21 cellular contexts compared by ENCODE assay signal in the genomic region with DNA sequence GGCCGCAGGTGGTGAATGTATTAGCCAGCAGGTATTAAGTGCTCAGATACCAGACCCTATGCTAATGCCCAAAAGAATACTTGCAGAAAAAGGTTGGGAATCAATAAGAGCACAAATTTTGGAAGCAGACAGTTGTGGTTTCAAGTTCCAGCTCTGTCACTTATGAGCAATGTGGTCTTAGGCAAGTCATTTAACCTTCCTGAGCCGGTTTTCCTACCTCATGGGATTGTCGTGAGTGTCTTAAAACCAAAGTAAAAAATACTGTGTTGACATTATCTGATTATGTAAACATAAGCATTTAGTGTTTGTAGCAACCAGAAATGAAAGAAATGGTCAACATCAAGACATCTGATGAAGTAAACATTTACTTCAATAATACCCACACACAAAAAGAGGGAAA.
A peak's percentile ranks its signal among the peaks of the same experiment; 100 is the strongest.
DNase-seq lines count a peak whose midpoint lies in the region; ATAC-seq and TF ChIP-seq lines count a peak whose summit lies in the region.
"Had no signal": no experiment of that assay in that cellular context is flagged by ENCODE, and none has a peak within 500 bp of the region (broad histone marks: within the 10 kb centered on the region; RNA-seq: fewer than 3 reads in every experiment).

No MANE protein-coding gene starts in this region.

- CTCF ChIA-PET in PC-3 (lab: Charles Lee), result no interaction called here
- CTCF ChIA-PET in OCI-LY7 (lab: Charles Lee; ENCODE audit: unreplicated experiment), result no interaction called here

- H3K27me3 ChIP-seq in PC-3 (ENCODE audit: low read length) (peaks cover 36% of the 10 kb centered on the region; the same call in 1 of the 2 replicates), ovary (no peaks in the 10 kb centered on the region)

- H3K4me3 ChIP-seq in PC-3 (ENCODE audit: low read length) (no peak overlapping the region), epithelial cell of esophagus (ENCODE audit: low read length) (no peak overlapping the region), ovary (no peak overlapping the region), OCI-LY7 (ENCODE audit: low read depth, low read length, poor library complexity, severe bottlenecking) (no peak overlapping the region)
- H3K4me3 ChIP-seq: A549, GM12878, GM23338 had no signal

- H3K4me1 ChIP-seq in PC-3 (ENCODE audit: insufficient read depth, low read length) (no peaks in the 10 kb centered on the region), ovary (ENCODE audit: insufficient read depth) (no peaks in the 10 kb centered on the region), OCI-LY7 (ENCODE audit: insufficient read depth, low read length, poor library complexity, severe bottlenecking) (no peaks in the 10 kb centered on the region)
- H3K4me1 ChIP-seq: A549 had no signal

- ATAC-seq in PC-3, result no peak
- ATAC-seq in HG02970 (IDR thresholded peaks at IDR 0.05; ENCODE audit: low FRiP score, unreplicated experiment), result no peak
- ATAC-seq: A549, GM12878, GM23338, HCT116 had no signal

- H2AFZ ChIP-seq in PC-3 (ENCODE audit: low read length) (no peak overlapping the region), OCI-LY7 (ENCODE audit: low read length) (no peak overlapping the region)
- H2AFZ ChIP-seq: GM23338 had no signal

- no peaks in the 10 kb centered on the region for H3K9me3 ChIP-seq in PC-3 (ENCODE audit: low read length)
- H3K9me3 ChIP-seq in ovary, result no peaks in the 10 kb centered on the region
- H3K9me3 ChIP-seq in OCI-LY7 (ENCODE audit: low read length), result no peaks in the 10 kb centered on the region
- H3K9me3 ChIP-seq: A549 had no signal

- no TSS peak for BruUV-seq in PC-3 (replicated peaks; lab: Mats Ljungman, UMichigan)
- BruUV-seq in OCI-LY7 (replicated peaks; lab: Mats Ljungman, UMichigan), result no TSS peak

- 68 to 87% (median 73%) methylated on average over 3 of the region's 3 CpGs for WGBS in ovary, 3 donors

- no peaks in the 10 kb centered on the region for H3F3A ChIP-seq in PC-3 (ENCODE audit: low read length, unreplicated experiment)

- H3K4me2 ChIP-seq in PC-3 (ENCODE audit: low read length) (no peak overlapping the region), OCI-LY7 (ENCODE audit: low read length) (no peak overlapping the region)
- H3K4me2 ChIP-seq: A549, GM23338 had no signal

- H3K79me2 ChIP-seq in PC-3 (ENCODE audit: low read length) (no peaks in the 10 kb centered on the region), OCI-LY7 (ENCODE audit: insufficient read depth, low read depth, low read length) (no peaks in the 10 kb centered on the region)

- DNase-seq in NCI-H748 (lab: John Stamatoyannopoulos, UW; ENCODE audit: unreplicated experiment) (peak; percentile 4), NCI-H748 treated with DMSO at 0.1 percent for 48 hours (lab: John Stamatoyannopoulos, UW) (no peak), PC-3 (peak; percentile 38), epithelial cell of esophagus (ENCODE audit: low read depth) (peak; percentile 22), ovary (no peak), OCI-LY7 (ENCODE audit: low spot score) (no peak)
- DNase-seq: ACHN; C1 segment of cervical spinal cord; Calu3; CD4-positive, alpha-beta memory T cell; COR-L47; DMS79; EL; GDM1; H9 had no signal

- POLR2A ChIA-PET in PC-3 (lab: Charles Lee; ENCODE audit: unreplicated experiment) (no interaction called here), OCI-LY7 (lab: Charles Lee) (no interaction called here)

- H3K9ac ChIP-seq in PC-3 (ENCODE audit: low read length), result no peak overlapping the region

- H3K9me2 ChIP-seq in PC-3 (replicated peaks; ENCODE audit: low read length) (no peaks in the 10 kb centered on the region), OCI-LY7 (ENCODE audit: insufficient read depth, low read length) (no peaks in the 10 kb centered on the region)

- H3K36me3 ChIP-seq in PC-3 (ENCODE audit: low read depth, low read length) (no peaks in the 10 kb centered on the region), ovary (no peaks in the 10 kb centered on the region), OCI-LY7 (ENCODE audit: insufficient read depth, low read length) (no peaks in the 10 kb centered on the region)

- no peak for TF ChIP-seq CTCF in PC-3 (conservative IDR thresholded peaks at IDR 0.05; ENCODE audit: low read depth, low read length)
- TF ChIP-seq CTCF in epithelial cell of esophagus (IDR thresholded peaks at IDR 0.05; ENCODE audit: insufficient read depth, low read depth, low read length, missing control alignments), result no peak
- no peak for TF ChIP-seq CTCF in ovary (IDR thresholded peaks at IDR 0.05)
- no peak for TF ChIP-seq CTCF in OCI-LY7 (conservative IDR thresholded peaks at IDR 0.05; ENCODE audit: low read length)

- intact Hi-C loops in PC-3 (cut with micrococcal nuclease) (no loop called here), ovary (cut with DNase I) (no loop called here), OCI-LY7 (cut with micrococcal nuclease; ENCODE audit: unreplicated experiment) (no loop called here)

- no peak for TF ChIP-seq POLR2A in ovary (IDR thresholded peaks at IDR 0.05)

- H3K27ac ChIP-seq in PC-3 (ENCODE audit: low read length) (no peak overlapping the region), ovary (no peak overlapping the region), OCI-LY7 (ENCODE audit: low read depth, low read length, poor library complexity, severe bottlenecking) (no peak overlapping the region)
- H3K27ac ChIP-seq: 22Rv1, A549 had no signal

- H4K20me1 ChIP-seq in PC-3 (ENCODE audit: low read length) (no peaks in the 10 kb centered on the region), OCI-LY7 (ENCODE audit: insufficient read depth, low read length) (no peaks in the 10 kb centered on the region)

- no peak for TF ChIP-seq EP300 in ovary (IDR thresholded peaks at IDR 0.05)

Comparison
In these comparisons a context has a peak if more than half of its experiments do, and no peak if none do; other contexts are left out.
1. DNase-seq: peak in NCI-H748 (single experiment), PC-3 (single experiment) and epithelial cell of esophagus (single experiment); none in NCI-H748 treated with DMSO at 0.1 percent for 48 hours (single experiment), ovary (0 of 5) and OCI-LY7 (single experiment).